In genomic region chr12:101785671-101786070, GRCh38 we compare ENCODE assay signal across 19 cellular contexts. TPM values are rescaled to one million over a fixed set of nuclear protein-coding genes. Genes with fewer than 3 reads are reported as not detected.
DNase-seq lines count a peak whose midpoint lies in the region; ATAC-seq and TF ChIP-seq lines count a peak whose summit lies in the region.
"Had no signal": no experiment of that assay in that cellular context is flagged by ENCODE, and none has a peak within 500 bp of the region (broad histone marks: within the 10 kb centered on the region; RNA-seq: fewer than 3 reads in every experiment).

No MANE protein-coding gene starts in this region.

- no peak overlapping the region for H3K4me3 Mint-ChIP-seq in stimulated activated naive B cell treated with anti-CD40 and anti-IgM and Interleukin-4, amounts not matched to agents 10 μg/mL and 1 μg/mL and 100 μg/mL, for 72 hours
- H3K4me3 Mint-ChIP-seq: B cell; CD4-positive, alpha-beta T cell; CD8-positive, alpha-beta T cell had no signal

- H3K27me3 Mint-ChIP-seq in stimulated activated naive B cell treated with anti-CD40 and anti-IgM and Interleukin-4, amounts not matched to agents 10 μg/mL and 1 μg/mL and 100 μg/mL, for 72 hours, result no peaks in the 10 kb centered on the region
- H3K27me3 Mint-ChIP-seq: B cell; CD4-positive, alpha-beta T cell had no signal

- no peak overlapping the region for H3K9ac ChIP-seq in adipocyte (ENCODE audit: low read length)
- H3K9ac ChIP-seq: BLaER1 treated with 17β-estradiol and CSF1 and Interleukin-3, amounts not matched to agents 10 nM and 100 nM had no signal

- H3K27me3 ChIP-seq in adipocyte (replicated peaks; ENCODE audit: control insufficient read depth, insufficient read depth, low read length) (no peaks in the 10 kb centered on the region), osteoblast (ENCODE audit: insufficient read depth, low read length) (no peaks in the 10 kb centered on the region)
- H3K27me3 ChIP-seq: BLaER1 treated with 17β-estradiol and CSF1 and Interleukin-3, amounts not matched to agents 10 nM and 100 nM had no signal

- H3K36me3 Mint-ChIP-seq in stimulated activated naive B cell treated with anti-CD40 and anti-IgM and Interleukin-4, amounts not matched to agents 10 μg/mL and 1 μg/mL and 100 μg/mL, for 72 hours, result peaks cover 40 to 44% of the 10 kb centered on the region in 2 donors

- H3K4me1 ChIP-seq in adipocyte (ENCODE audit: control insufficient read depth, insufficient read depth, low read length) (peaks cover 14% of the 10 kb centered on the region), osteoblast (ENCODE audit: insufficient read depth, low read length) (peaks cover 26% of the 10 kb centered on the region)
- H3K4me1 ChIP-seq: Caco-2 had no signal

- no peak for ATAC-seq in stimulated activated naive B cell treated with anti-CD40 and anti-IgM and Interleukin-4, amounts not matched to agents 10 μg/mL and 1 μg/mL and 100 μg/mL, for 72 hours (replicated peaks)
- no peak for ATAC-seq in GM21526 (IDR thresholded peaks at IDR 0.05; ENCODE audit: low FRiP score, unreplicated experiment)
- ATAC-seq: CD8-positive, alpha-beta T cell; GM12878 had no signal

- TF ChIP-seq CTCF in fibroblast of the aortic adventitia (IDR thresholded peaks at IDR 0.05; ENCODE audit: insufficient read depth, low read length) (no peak), osteoblast (IDR thresholded peaks at IDR 0.05; ENCODE audit: extremely low read depth, low read depth, low read length) (no peak)

- no peak overlapping the region for H2AFZ ChIP-seq in osteoblast (ENCODE audit: low read length)

- H3K9me3 ChIP-seq in adipocyte (ENCODE audit: control insufficient read depth, low read length) (no peaks in the 10 kb centered on the region), osteoblast (ENCODE audit: low read depth, low read length) (no peaks in the 10 kb centered on the region)
- H3K9me3 ChIP-seq: BLaER1 treated with 17β-estradiol and CSF1 and Interleukin-3, amounts not matched to agents 10 nM and 100 nM; Caco-2 had no signal

- DNase-seq in adipocyte (ENCODE audit: low read depth) (peak; percentile 6), fibroblast of the aortic adventitia (ENCODE audit: low read depth) (peak; percentile 59), osteoblast (ENCODE audit: insufficient read length, low spot score, missing footprints) (peak; percentile 80), ACHN (no peak), H4 (ENCODE audit: low spot score) (no peak)
- DNase-seq in stimulated activated naive B cell treated with anti-CD40 and anti-IgM and Interleukin-4, amounts not matched to agents 10 μg/mL and 1 μg/mL and 100 μg/mL, for 72 hours, result no peak
- DNase-seq: 8988T; AML-193; Caco-2; Calu3; CD4-positive, alpha-beta T cell; CD8-positive, alpha-beta T cell; DMS79 treated with DMSO at 0.1 percent for 48 hours; GF-D8 had no signal

- in situ Hi-C loops in ACHN (cut with HindIII; ENCODE audit: low pct_ligation_motif_present, low pct_unique_long_range_greater_than_20kb, low sequenced_read_pairs), result no loop called here

- no peak overlapping the region for H3K27ac ChIP-seq in osteoblast (ENCODE audit: low read depth, low read length)
- H3K27ac ChIP-seq: BLaER1 treated with 17β-estradiol and CSF1 and Interleukin-3, amounts not matched to agents 10 nM and 100 nM; C4-2B had no signal

- H3K4me2 ChIP-seq in osteoblast (ENCODE audit: insufficient read depth, low read length), result no peak overlapping the region

- no peaks in the 10 kb centered on the region for H3K79me2 ChIP-seq in osteoblast (ENCODE audit: insufficient read depth, low read length)

- H3K4me1 Mint-ChIP-seq in stimulated activated naive B cell treated with anti-CD40 and anti-IgM and Interleukin-4, amounts not matched to agents 10 μg/mL and 1 μg/mL and 100 μg/mL, for 72 hours, result peaks cover 15 to 39% of the 10 kb centered on the region in 2 donors

- no peaks in the 10 kb centered on the region for H3K9me3 Mint-ChIP-seq in stimulated activated naive B cell treated with anti-CD40 and anti-IgM and Interleukin-4, amounts not matched to agents 10 μg/mL and 1 μg/mL and 100 μg/mL, for 72 hours
- H3K9me3 Mint-ChIP-seq: CD4-positive, alpha-beta T cell; CD8-positive, alpha-beta T cell had no signal

- H3K4me3 ChIP-seq in adipocyte (ENCODE audit: low read length), result no peak overlapping the region
- H3K4me3 ChIP-seq in fibroblast of the aortic adventitia (ENCODE audit: low read depth, low read length), result no peak overlapping the region
- H3K4me3 ChIP-seq in osteoblast (ENCODE audit: insufficient read depth, low read length), result no peak overlapping the region
- H3K4me3 ChIP-seq: BLaER1 treated with 17β-estradiol and CSF1 and Interleukin-3, amounts not matched to agents 10 nM and 100 nM; GM12878 had no signal

- H3K27ac Mint-ChIP-seq in stimulated activated naive B cell treated with anti-CD40 and anti-IgM and Interleukin-4, amounts not matched to agents 10 μg/mL and 1 μg/mL and 100 μg/mL, for 72 hours, result peak overlapping the region; percentile 37
- H3K27ac Mint-ChIP-seq: B cell; CD4-positive, alpha-beta T cell; CD8-positive, alpha-beta T cell had no signal

- H3K36me3 ChIP-seq in adipocyte (ENCODE audit: control insufficient read depth, insufficient read depth, low read length, severe bottlenecking) (no peaks in the 10 kb centered on the region), osteoblast (ENCODE audit: insufficient read depth, low read length) (no peaks in the 10 kb centered on the region)

- H4K20me1 ChIP-seq in osteoblast (ENCODE audit: insufficient read depth, low read length), result no peaks in the 10 kb centered on the region
- H4K20me1 ChIP-seq: BLaER1 treated with 17β-estradiol and CSF1 and Interleukin-3, amounts not matched to agents 10 nM and 100 nM had no signal

RNA-seq across cellular contexts. Expression of gene GNPTAB, which starts 45.1 kb away (rescaled TPM):
- total RNA-seq in fibroblast of the aortic adventitia (ENCODE audit: low replicate concordance) (31.5 and 38.3 TPM in 2 replicates), osteoblast (93.0 and 93.1 TPM in 2 replicates)
- 11.9 and 18.4 TPM in 2 replicates for total RNA-seq in H4 (2014; rRNA removed; shearing (Covaris generic))

RNA-seq across cellular contexts. Expression of gene SYCP3, which starts 46.4 kb away (rescaled TPM):
- total RNA-seq in fibroblast of the aortic adventitia (ENCODE audit: low replicate concordance) (0.18 and 0.82 TPM in 2 replicates), osteoblast (0.72 and 0.88 TPM in 2 replicates)
- total RNA-seq in H4 (2014; rRNA removed; shearing (Covaris generic)), result not detected in 2 replicates

Comparison
In these comparisons a context has a peak if more than half of its experiments do, and no peak if none do; other contexts are left out.
1. DNase-seq: peak in adipocyte (single experiment), fibroblast of the aortic adventitia (single experiment) and osteoblast (single experiment); none in stimulated activated naive B cell treated with anti-CD40 and anti-IgM and Interleukin-4, amounts not matched to agents 10 μg/mL and 1 μg/mL and 100 μg/mL, for 72 hours (single experiment), ACHN (single experiment) and H4 (single experiment).